Comparison of ENCODE assay signal across 8 cellular contexts in the genomic region with DNA sequence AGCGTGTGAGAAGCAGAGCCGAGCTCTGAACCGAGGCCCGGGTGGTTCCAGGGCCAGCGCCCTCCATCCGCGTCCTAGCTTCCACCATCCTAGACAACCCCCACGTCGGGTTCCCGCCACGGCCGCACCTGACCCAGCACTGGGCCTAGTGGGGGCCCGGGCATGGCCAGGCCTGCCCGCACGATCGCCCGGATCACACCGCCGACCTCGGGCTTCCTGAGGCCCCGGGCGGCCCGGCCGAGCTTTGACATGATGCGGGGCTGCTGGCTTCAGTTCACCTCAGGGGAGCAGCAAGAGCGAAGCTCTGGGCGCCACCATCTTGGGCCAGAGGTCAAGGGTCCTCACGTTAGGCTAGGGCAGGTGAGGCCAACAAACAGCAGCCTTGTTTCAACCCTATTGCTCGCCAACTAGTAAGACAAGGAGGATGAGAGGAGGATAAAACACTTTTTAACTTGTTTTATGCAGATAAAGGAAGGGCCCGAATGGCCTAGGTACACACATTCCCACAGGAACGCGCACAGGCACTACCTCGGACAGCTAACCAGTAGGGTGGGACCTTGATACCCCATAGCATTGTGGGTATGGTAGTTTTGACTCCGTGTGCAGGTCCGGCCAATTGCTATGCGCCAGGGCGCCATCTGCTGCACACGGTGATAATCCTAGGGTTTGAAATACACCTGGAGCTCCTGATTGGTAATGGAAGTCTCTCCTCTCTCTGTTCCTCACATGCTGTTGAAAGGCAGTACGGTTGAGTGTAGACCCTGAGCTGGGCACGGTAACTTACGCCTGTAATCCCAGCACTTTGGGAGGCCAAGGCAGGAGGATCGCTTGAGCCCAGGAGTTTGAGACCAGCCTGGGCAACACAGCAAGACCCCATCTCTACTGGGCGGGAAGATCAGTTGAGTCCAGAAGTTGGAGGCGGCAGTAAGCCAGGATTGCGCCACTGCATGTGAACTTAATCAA. TPM values are rescaled to one million over a fixed set of nuclear protein-coding genes. Genes with fewer than 3 reads are reported as not detected.
A peak's percentile ranks its signal among the peaks of the same experiment; 100 is the strongest.
DNase-seq lines count a peak whose midpoint lies in the region; ATAC-seq, FAIRE-seq and TF ChIP-seq lines count a peak whose summit lies in the region.

Gene MRPL11 (minus strand): TSS at position 345 of the 963 bp plus-strand sequence. CDS start 94 bp downstream, at position 251.

- peak; percentile 90 for TF ChIP-seq CTCF in HepG2 (CRISPR knock-in tag; IDR thresholded peaks at IDR 0.05)

- peaks cover 2 to 9% of the 10 kb centered on the region in 2 experiments; a peak in 2 of 5 replicates for H3K27me3 ChIP-seq in HepG2 (ENCODE audit: control insufficient read depth in 1 of 2, insufficient read depth in 2 of 2, low read length in 2 of 2)

- no peaks in the 10 kb centered on the region for H4K20me1 ChIP-seq in HepG2 (ENCODE audit: insufficient read depth, low read length)

- H3K27ac ChIP-seq in HepG2 (ENCODE audit: extremely low read length, insufficient read depth, low read length): peak within 1 kb of the TSS; percentile 88

- in situ Hi-C loops in HepG2 (cut with HindIII; ENCODE audit: extremely low pct_ligation_motif_present, low pct_unique_long_range_greater_than_20kb): no loop called here

- H3K36me3 ChIP-seq in HepG2 (replicated peaks in 1 of 2; ENCODE audit: control insufficient read depth in 1 of 2, insufficient read depth in 2 of 2, low read length in 2 of 2): peaks cover 7 to 21% of the 10 kb centered on the region in 2 experiments; a peak in 4 of 5 replicates

- POLR2A ChIA-PET in HepG2 (lab: Yijun Ruan, JAX): interaction anchor here (0.7 to 3.2 kb wide), 16 partner anchors 8 to 405 kb away, joined by 3 to 41 read pairs (median 6); partner anchors contain the start of genes BBS1, DPP3, NPAS4 and PELI3

- CTCF ChIA-PET in HepG2 (lab: Yijun Ruan, JAX; ENCODE audit: low intra/inter-chr PET ratio, low total read pairs): interaction anchor here (1.6 to 2.3 kb wide), 2 partner anchors 30 to 240 kb away, joined by 5 to 11 read pairs; partner anchors contain the start of gene RBM4B

- peak; percentile 97 for FAIRE-seq in HepG2 (lab: Jason Lieb, UNC)

- peak; percentile 67 to 78; a peak in 3 of 4 replicates for TF ChIP-seq POLR2A in HepG2 (IDR thresholded peaks at IDR 0.05; ENCODE audit: insufficient read depth in 1 of 2, low read depth in 2 of 2, low read length in 2 of 2)

- H2AFZ ChIP-seq in HepG2 (ENCODE audit: low read length): peak within 1 kb of the TSS; percentile 98

- WGBS in HepG2 (ENCODE audit: low lambda C conversion rate): 6% methylated on average over 28 of the region's 45 CpGs

- peak within 1 kb of the TSS; percentile 78 to 89 (median 84) for H3K4me3 ChIP-seq in HepG2 (replicated peaks in 1 of 3; ENCODE audit: insufficient read depth in 1 of 3, low read depth in 2 of 3, low read length in 3 of 3)

- H3K9me3 ChIP-seq in HepG2 (ENCODE audit: low read length): no peaks in the 10 kb centered on the region

- H3K4me2 ChIP-seq in HepG2 (ENCODE audit: low read depth, low read length): peak within 1 kb of the TSS; percentile 90

- peak; percentile 81 for ATAC-seq in GM19324 (IDR thresholded peaks at IDR 0.05; ENCODE audit: low FRiP score, unreplicated experiment)
- ATAC-seq in HG03520 (IDR thresholded peaks at IDR 0.05; ENCODE audit: unreplicated experiment): peak; percentile 88
- ATAC-seq in HepG2: peak; percentile 94

- peak; percentile 65 to 97 (median 87) for DNase-seq in C1 segment of cervical spinal cord (lab: John Stamatoyannopoulos, UW)
- peak; percentile 98 for DNase-seq in NCI-H69 (lab: John Stamatoyannopoulos, UW)
- peak; percentile 90 for DNase-seq in activated CD4-positive, alpha-beta T cell treated with anti-CD3 and anti-CD28 coated beads, Interleukin-2, amount 50 U/mL, for 1 hour
- DNase-seq in dermis blood vessel endothelial cell: peak; percentile 96
- peak; percentile 92 for DNase-seq in HepG2 (ENCODE audit: low spot score)
- DNase-seq in stimulated activated CD4-positive, alpha-beta T cell treated with anti-CD3 and anti-CD28 coated beads, Interleukin-4, amount 100 ng/mL, for 24 hours: peak; percentile 91

- intact Hi-C loops in HepG2 (cut with micrococcal nuclease; ENCODE audit: unreplicated experiment): no loop called here

- no peak for TF ChIP-seq RAD21 in HepG2 (CRISPR knock-in tag; IDR thresholded peaks at IDR 0.05)

- H3K4me1 ChIP-seq in HepG2 (ENCODE audit: insufficient read depth, low read length): peaks cover 33% of the 10 kb centered on the region

- TF ChIP-seq EP300 in HepG2 (IDR thresholded peaks at IDR 0.05; ENCODE audit: low read depth in 2 of 2, low read length in 2 of 2) (no peak), HepG2 (CRISPR knock-in tag; IDR thresholded peaks at IDR 0.05; ENCODE audit: borderline replicate concordance) (no peak)

- peaks cover 9% of the 10 kb centered on the region for H3K79me2 ChIP-seq in HepG2 (ENCODE audit: insufficient read depth, low read length)

- BruUV-seq in HepG2 (replicated peaks; lab: Mats Ljungman, UMichigan): no TSS peak

- peak within 1 kb of the TSS; percentile 90 for H3K9ac ChIP-seq in HepG2 (ENCODE audit: insufficient read depth, low read depth, low read length)

TF ChIP-seq in HepG2, 621 proteins besides CTCF, POLR2A, EP300 and RAD21 (continues in another document):
- TF ChIP-seq EZH2 (conservative IDR thresholded peaks at IDR 0.05; ENCODE audit: low read depth, low read length) (no peak), RBFOX2 (IDR thresholded peaks at IDR 0.05; ENCODE audit: low read depth, low read length) (peak; percentile 83), ATF1 (CRISPR knock-in tag; IDR thresholded peaks at IDR 0.05) (peak; percentile 51; the same call in 1 of the 2 replicates), FOXC1 (CRISPR knock-in tag; IDR thresholded peaks at IDR 0.05; ENCODE audit: borderline replicate concordance) (0 out of 2 replicates have a peak, but pooled peaks have one; percentile 53), ISL2 (CRISPR knock-in tag; IDR thresholded peaks at IDR 0.05) (no peak), ZNF883 (CRISPR knock-in tag; IDR thresholded peaks at IDR 0.05; ENCODE audit: not compliant biosample characterization) (no peak), STAT5B (CRISPR knock-in tag; IDR thresholded peaks at IDR 0.05) (no peak), HNF4G (IDR thresholded peaks at IDR 0.05; ENCODE audit: borderline replicate concordance, low read depth, low read length) (peak; percentile 42; the same call in 1 of the 2 replicates), HNF4G (CRISPR knock-in tag; IDR thresholded peaks at IDR 0.05; ENCODE audit: borderline replicate concordance, low read depth) (no peak; the same call in 1 of the 2 replicates)
- TF ChIP-seq, protein P1, sequence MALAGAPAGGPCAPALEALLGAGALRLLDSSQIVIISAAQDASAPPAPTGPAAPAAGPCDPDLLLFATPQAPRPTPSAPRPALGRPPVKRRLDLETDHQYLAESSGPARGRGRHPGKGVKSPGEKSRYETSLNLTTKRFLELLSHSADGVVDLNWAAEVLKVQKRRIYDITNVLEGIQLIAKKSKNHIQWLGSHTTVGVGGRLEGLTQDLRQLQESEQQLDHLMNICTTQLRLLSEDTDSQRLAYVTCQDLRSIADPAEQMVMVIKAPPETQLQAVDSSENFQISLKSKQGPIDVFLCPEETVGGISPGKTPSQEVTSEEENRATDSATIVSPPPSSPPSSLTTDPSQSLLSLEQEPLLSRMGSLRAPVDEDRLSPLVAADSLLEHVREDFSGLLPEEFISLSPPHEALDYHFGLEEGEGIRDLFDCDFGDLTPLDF (CRISPR knock-in tag; IDR thresholded peaks at IDR 0.05): peak; percentile 67; the same call in 1 of the 2 replicates

RNA-seq across cellular contexts. Expression of gene MRPL11, which starts in this region (rescaled TPM):
- total RNA-seq in dermis blood vessel endothelial cell: 40.7 and 61.1 TPM in 2 replicates
- 176 and 220 TPM in 2 replicates for total RNA-seq in HepG2 (2016; rRNA removed; fragmentation: Illumina TruSeq; extraction: Trizol)
- 133 and 141 TPM in 2 replicates for total RNA-seq in HepG2 (2016; cell fraction: cytosol; rRNA removed; fragmentation: Illumina TruSeq; extraction: Trizol; ENCODE audit: low read depth)
- 177 and 218 TPM in 2 replicates for total RNA-seq in HepG2 (2016; cell fraction: insoluble cytoplasmic fraction; rRNA removed; fragmentation: Illumina TruSeq; extraction: Trizol)
- 207 and 224 TPM in 2 replicates for total RNA-seq in HepG2 (2016; cell fraction: membrane; rRNA removed; fragmentation: Illumina TruSeq; extraction: Trizol)
- total RNA-seq in HepG2 (2016; cell fraction: nucleus; rRNA removed; fragmentation: Illumina TruSeq; extraction: Trizol): 59.8 and 61.7 TPM in 2 replicates
- polyA plus RNA-seq in HepG2 (2011; rRNA removed): 59.1 and 72.9 TPM in 2 replicates
- 47.3 and 64.8 TPM in 2 replicates for polyA plus RNA-seq in HepG2 (2011; cell fraction: cytosol; rRNA removed)
- polyA plus RNA-seq in HepG2 (2011; cell fraction: nucleus; rRNA removed): 29.2 and 31.9 TPM in 2 replicates
- 61.7 and 65.2 TPM in 2 replicates for polyA plus RNA-seq in HepG2 (2012)
- 196 and 219 TPM in 2 replicates for polyA plus RNA-seq in HepG2 (2016; cell fraction: cytosol; fragmentation: Illumina TruSeq; extraction: Trizol; ENCODE audit: low read depth)
- polyA plus RNA-seq in HepG2 (2016; cell fraction: insoluble cytoplasmic fraction; fragmentation: Illumina TruSeq; extraction: Trizol; ENCODE audit: low read depth): 200 and 221 TPM in 2 replicates
- 191 and 200 TPM in 2 replicates for polyA plus RNA-seq in HepG2 (2016; cell fraction: membrane; fragmentation: Illumina TruSeq; extraction: Trizol; ENCODE audit: low read depth)
- 108 and 120 TPM in 2 replicates for polyA plus RNA-seq in HepG2 (2016; cell fraction: nucleus; fragmentation: Illumina TruSeq; extraction: Trizol; ENCODE audit: insufficient read depth, low read depth)
- polyA minus RNA-seq in HepG2 (2011; rRNA and poly(A)+ RNA removed; ENCODE audit: low replicate concordance): 32.6 and 71.9 TPM in 2 replicates
- polyA minus RNA-seq in HepG2 (2011; cell fraction: cytosol; rRNA and poly(A)+ RNA removed): 12.0 and 13.8 TPM in 2 replicates
- polyA minus RNA-seq in HepG2 (2011; cell fraction: nucleus; rRNA and poly(A)+ RNA removed): 4.4 and 5.2 TPM in 2 replicates

Comparison
In these comparisons a context has a peak if more than half of its experiments do, and no peak if none do; other contexts are left out.
1. Peak in every context shown above with its lines: DNase-seq, ATAC-seq, H3K4me3 ChIP-seq and H3K27ac ChIP-seq.